1 cellular context compared by ENCODE assay signal in genomic region chr1:175192630-175193338, GRCh38.
TF ChIP-seq lines count a peak whose summit lies in the region.

KIAA0040 (minus strand) TSS chr1:175192776; CDS start chr1:175161013, 31,763 bp downstream.

TF ChIP-seq in H1, 55 proteins besides CTCF, POLR2A, EP300 and RAD21 (continued from another document):
- TF ChIP-seq CHD1 (IDR thresholded peaks at IDR 0.05; ENCODE audit: low read depth, low read length), result no peak
- peak in 1 of 2 experiments; percentile 72; a peak in 1 of 4 replicates for TF ChIP-seq HDAC2 (IDR thresholded peaks at IDR 0.05; ENCODE audit: borderline replicate concordance in 1 of 2, low read depth in 2 of 2, low read length in 2 of 2)
- peak in 1 of 2 experiments; percentile 78; a peak in 2 of 4 replicates for TF ChIP-seq SIN3A (conservative IDR thresholded peaks at IDR 0.05 in 1 of 2, IDR thresholded peaks at IDR 0.05 in 1 of 2; ENCODE audit: low read depth in 1 of 2, low read length in 2 of 2)
- TF ChIP-seq ASH2L (IDR thresholded peaks at IDR 0.05; ENCODE audit: low read length), result no peak
- TF ChIP-seq SAP30 (IDR thresholded peaks at IDR 0.05; ENCODE audit: insufficient read depth, insufficient replicate concordance, low read length), result peak; percentile 77
TF ChIP-seq in H1: peak in this region for 8.
